22 cellular contexts compared by ENCODE assay signal in genomic region chr3:47643092-47643491, GRCh38.
"Had no signal": no experiment of that assay in that cellular context is flagged by ENCODE, and none has a peak within 500 bp of the region (broad histone marks: within the 10 kb centered on the region; RNA-seq: fewer than 3 reads in every experiment).

No MANE protein-coding gene starts in this region.

- H3K27me3 ChIP-seq: esophagus squamous epithelium, heart right ventricle, neutrophil, pancreas, stomach, vagina had no signal

- H3K4me1 Mint-ChIP-seq: activated B cell treated with CpG ODN at 0.5 μM for 24 hours; activated naive CD8-positive, alpha-beta T cell treated with anti-CD3 and anti-CD28 coated beads for 36 hours; stimulated activated effector memory CD8-positive, alpha-beta T cell treated with anti-CD3 and anti-CD28 coated beads, Interleukin-12 subunit alpha, Interleukin-12 subunit beta, amount 100 ng/mL, for 72 hours had no signal

- H3K9me3 Mint-ChIP-seq: activated B cell treated with CpG ODN at 0.5 μM for 24 hours; activated CD8-positive, alpha-beta T cell treated with anti-CD3 and anti-CD28 coated beads for 36 hours; activated naive CD8-positive, alpha-beta T cell treated with anti-CD3 and anti-CD28 coated beads for 36 hours; immature natural killer cell; natural killer cell; stimulated activated effector memory CD8-positive, alpha-beta T cell treated with anti-CD3 and anti-CD28 coated beads, Interleukin-12 subunit alpha, Interleukin-12 subunit beta, amount 100 ng/mL, for 72 hours had no signal

- H3K9me3 ChIP-seq: esophagus squamous epithelium, heart right ventricle, neutrophil, pancreas, stomach, vagina had no signal

- FAIRE-seq: pancreas had no signal

- H3K36me3 Mint-ChIP-seq: natural killer cell had no signal

- H3K27me3 Mint-ChIP-seq: activated B cell treated with CpG ODN at 0.5 μM for 24 hours; activated CD8-positive, alpha-beta T cell treated with anti-CD3 and anti-CD28 coated beads for 36 hours; activated naive CD8-positive, alpha-beta T cell treated with anti-CD3 and anti-CD28 coated beads for 36 hours had no signal

- H3K27ac ChIP-seq: coronary artery, esophagus squamous epithelium, heart right ventricle, neutrophil, pancreas, stomach, vagina had no signal

- H3K4me2 ChIP-seq: smooth muscle cell had no signal

- H3K4me3 ChIP-seq: coronary artery, esophagus squamous epithelium, heart right ventricle, pancreas, smooth muscle cell, stomach, vagina had no signal

- DNase-seq: activated B cell treated with CpG ODN at 0.5 μM for 24 hours; activated CD4-positive, alpha-beta T cell treated with anti-CD3 and anti-CD28 coated beads for 4 hours; activated CD8-positive, alpha-beta T cell treated with anti-CD3 and anti-CD28 coated beads for 36 hours; activated gamma-delta T cell; activated naive CD8-positive, alpha-beta T cell treated with anti-CD3 and anti-CD28 coated beads for 36 hours; activated T-cell treated with anti-CD3 and anti-CD28 coated beads, Interleukin-2, amount 50 U/mL, for 48 hours; amygdala; effector CD4-positive, alpha-beta T cell; esophagus squamous epithelium; heart right ventricle; immature natural killer cell; natural killer cell; pancreas; stimulated activated CD4-positive, alpha-beta T cell treated with anti-CD3 and anti-CD28 coated beads, Interleukin-4, amount 100 ng/mL, for 1 hour; stomach; trophoblast cell had no signal

- ATAC-seq: activated CD8-positive, alpha-beta T cell treated with anti-CD3 and anti-CD28 coated beads for 36 hours; heart right ventricle; natural killer cell; pancreas; sciatic nerve; stimulated activated effector memory CD8-positive, alpha-beta T cell treated with anti-CD3 and anti-CD28 coated beads, Interleukin-12 subunit alpha, Interleukin-12 subunit beta, amount 100 ng/mL, for 72 hours had no signal

- H3K4me3 Mint-ChIP-seq: activated B cell treated with CpG ODN at 0.5 μM for 24 hours; activated CD8-positive, alpha-beta T cell treated with anti-CD3 and anti-CD28 coated beads for 36 hours; activated naive CD8-positive, alpha-beta T cell treated with anti-CD3 and anti-CD28 coated beads for 36 hours; immature natural killer cell; natural killer cell; stimulated activated effector memory CD8-positive, alpha-beta T cell treated with anti-CD3 and anti-CD28 coated beads, Interleukin-12 subunit alpha, Interleukin-12 subunit beta, amount 100 ng/mL, for 72 hours had no signal

- H3K27ac Mint-ChIP-seq: activated B cell treated with CpG ODN at 0.5 μM for 24 hours; activated CD8-positive, alpha-beta T cell treated with anti-CD3 and anti-CD28 coated beads for 36 hours; activated naive CD8-positive, alpha-beta T cell treated with anti-CD3 and anti-CD28 coated beads for 36 hours; immature natural killer cell; stimulated activated effector memory CD8-positive, alpha-beta T cell treated with anti-CD3 and anti-CD28 coated beads, Interleukin-12 subunit alpha, Interleukin-12 subunit beta, amount 100 ng/mL, for 72 hours had no signal
